In the genomic region with DNA sequence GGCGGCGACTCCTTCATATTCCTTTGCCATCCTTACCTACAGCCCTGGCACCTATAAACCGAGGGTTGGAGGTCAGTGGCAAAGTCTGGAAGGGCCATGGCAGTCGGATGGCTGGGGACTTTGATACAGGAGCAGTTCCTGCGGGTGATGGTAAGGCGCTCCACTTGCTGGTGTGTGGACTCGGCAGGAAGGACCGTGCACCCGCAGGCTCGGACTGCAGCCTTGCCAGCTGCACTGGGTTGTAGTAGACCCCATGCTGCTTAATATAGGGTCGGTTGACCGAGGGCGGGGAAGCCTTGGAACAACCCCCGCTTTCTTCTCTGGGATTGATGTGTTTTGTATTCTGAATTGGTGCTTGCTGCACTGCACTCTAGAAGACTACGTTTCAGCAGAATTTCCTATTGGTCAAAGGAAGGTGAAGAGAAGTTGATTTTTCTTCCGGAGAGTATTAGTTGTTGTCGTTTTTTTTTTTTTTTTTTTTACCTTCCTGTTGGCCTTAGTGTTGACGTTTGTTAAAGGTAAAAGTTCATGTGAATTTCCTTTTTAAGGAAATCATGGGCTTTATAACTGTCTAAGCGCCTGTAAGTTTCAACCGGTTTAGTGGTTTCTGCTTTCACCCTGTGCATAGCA, we compare ENCODE assay signal across 8 cellular contexts. TPM values are rescaled to one million over a fixed set of nuclear protein-coding genes. Genes with fewer than 3 reads are reported as not detected.
DNase-seq lines count a peak whose midpoint lies in the region; ATAC-seq lines count a peak whose summit lies in the region.

No MANE protein-coding gene starts in this region.

- intact Hi-C loops in left colon (cut with DNase I, micrococcal nuclease): no loop called here

- peak; percentile 40 for ATAC-seq in GM21576 (IDR thresholded peaks at IDR 0.05; ENCODE audit: unreplicated experiment)
- ATAC-seq in left colon: peak; percentile 72

- peak; percentile 67 for DNase-seq in ELF-1 (ENCODE audit: low read depth, low spot score)
- DNase-seq in HuH-7 (ENCODE audit: low spot score): peak; percentile 18
- peak; percentile 16 for DNase-seq in T-helper 9 cell
- peak; percentile 58 to 61 for DNase-seq in left colon
- peak; percentile 10 to 15 for DNase-seq in stimulated activated CD4-positive, alpha-beta T cell treated with anti-CD3 and anti-CD28 coated beads, Interleukin-4, amount 100 ng/mL, for 4 hours
- no peak for DNase-seq in NCI-H2196 treated with DMSO at 0.1 percent for 48 hours (lab: John Stamatoyannopoulos, UW; ENCODE audit: unreplicated experiment)

- peak overlapping the region; percentile 95 for H3K27ac ChIP-seq in cingulate gyrus (ENCODE audit: low read depth, low read length)

RNA-seq across cellular contexts. Expression of gene BLTP1, which starts 0.7 kb away (rescaled TPM):
- 100 to 1,000 TPM in 1 of 2 donors, 10 to 100 TPM in 1; 89.5 to 102 TPM for total RNA-seq in left colon
